Comparison of ENCODE assay signal across 9 cellular contexts in genomic region chr1:10530281-10530740, GRCh38. TPM values are rescaled to one million over a fixed set of nuclear protein-coding genes. Genes with fewer than 3 reads are reported as not detected.
DNase-seq lines count a peak whose midpoint lies in the region; ATAC-seq and TF ChIP-seq lines count a peak whose summit lies in the region.
"Had no signal": no experiment of that assay in that cellular context is flagged by ENCODE, and none has a peak within 500 bp of the region (broad histone marks: within the 10 kb centered on the region; RNA-seq: fewer than 3 reads in every experiment).

No MANE protein-coding gene starts in this region.

- peaks cover 5% of the 10 kb centered on the region for H3K4me1 ChIP-seq in NT2/D1 (ENCODE audit: insufficient read depth, insufficient read length)

- TF ChIP-seq CTCF in fibroblast of pulmonary artery (IDR thresholded peaks at IDR 0.05; ENCODE audit: low read length, missing control alignments), result peak; percentile 80
- TF ChIP-seq CTCF in osteocyte (IDR thresholded peaks at IDR 0.05), result peak; percentile 91

- H3K4me3 ChIP-seq in NT2/D1 (ENCODE audit: insufficient read length, low read depth) (no peak overlapping the region), fibroblast of pulmonary artery (replicated peaks; ENCODE audit: low read depth, low read length) (peak overlapping the region; percentile 9)
- H3K4me3 ChIP-seq: PC-9 had no signal

- no peaks in the 10 kb centered on the region for H3K27me3 Mint-ChIP-seq in osteocyte (ENCODE audit: unreplicated experiment)
- H3K27me3 Mint-ChIP-seq in activated T-helper 17 cell treated with anti-CD3 and anti-CD28 coated beads, Interleukin-2, amount 50 U/mL, for 72 hours, result no peaks in the 10 kb centered on the region

- H3K36me3 ChIP-seq in NT2/D1 (ENCODE audit: insufficient read depth, insufficient read length, low read length), result no peaks in the 10 kb centered on the region

- H3K9me3 Mint-ChIP-seq in osteocyte (ENCODE audit: unreplicated experiment), result no peaks in the 10 kb centered on the region
- H3K9me3 Mint-ChIP-seq in activated T-helper 17 cell treated with anti-CD3 and anti-CD28 coated beads, Interleukin-2, amount 50 U/mL, for 72 hours, result no peaks in the 10 kb centered on the region

- H3K9me3 ChIP-seq in NT2/D1 (ENCODE audit: insufficient read depth, low read length), result no peaks in the 10 kb centered on the region

- peak overlapping the region; percentile 14 for H3K9ac ChIP-seq in NT2/D1 (ENCODE audit: insufficient read length, low read depth)

- H3K4me1 Mint-ChIP-seq in osteocyte (ENCODE audit: unreplicated experiment), result peaks cover 44% of the 10 kb centered on the region
- peaks cover 17% of the 10 kb centered on the region for H3K4me1 Mint-ChIP-seq in activated T-helper 17 cell treated with anti-CD3 and anti-CD28 coated beads, Interleukin-2, amount 50 U/mL, for 72 hours

- peak overlapping the region; percentile 80 for H3K27ac Mint-ChIP-seq in osteocyte (ENCODE audit: unreplicated experiment)
- H3K27ac Mint-ChIP-seq in activated T-helper 17 cell treated with anti-CD3 and anti-CD28 coated beads, Interleukin-2, amount 50 U/mL, for 72 hours, result no peak overlapping the region

- ATAC-seq in GM18517 (IDR thresholded peaks at IDR 0.05; ENCODE audit: unreplicated experiment), result no peak
- ATAC-seq in activated T-helper 17 cell treated with anti-CD3 and anti-CD28 coated beads, Interleukin-2, amount 50 U/mL, for 72 hours (replicated peaks), result no peak

- H3K36me3 Mint-ChIP-seq in osteocyte (ENCODE audit: unreplicated experiment), result no peaks in the 10 kb centered on the region
- no peaks in the 10 kb centered on the region for H3K36me3 Mint-ChIP-seq in activated T-helper 17 cell treated with anti-CD3 and anti-CD28 coated beads, Interleukin-2, amount 50 U/mL, for 72 hours (ENCODE audit: low read depth)

- H3K4me3 Mint-ChIP-seq in osteocyte (ENCODE audit: unreplicated experiment), result peak overlapping the region; percentile 64
- H3K4me3 Mint-ChIP-seq in activated T-helper 17 cell treated with anti-CD3 and anti-CD28 coated beads, Interleukin-2, amount 50 U/mL, for 72 hours, result no peak overlapping the region

- H3K27me3 ChIP-seq in NT2/D1 (ENCODE audit: insufficient read depth, insufficient read length), result no peaks in the 10 kb centered on the region

- DNase-seq in D341Med (ENCODE audit: low spot score) (peak; percentile 74), NT2/D1 (ENCODE audit: low read depth, low spot score) (no peak), fibroblast of pulmonary artery (ENCODE audit: low read depth) (peak; percentile 65), osteocyte (ENCODE audit: extremely low spot score, unreplicated experiment) (peak; percentile 87), ureter (ENCODE audit: low spot score) (no peak)
- no peak for DNase-seq in activated naive CD4-positive, alpha-beta T cell treated with anti-CD3 and anti-CD28 coated beads, Interleukin-2, amount 50 U/mL, for 16 hours

RNA-seq across cellular contexts. Expression of gene PEX14, which starts 55.6 kb away (rescaled TPM):
- 22.2 and 23.8 TPM in 2 replicates for total RNA-seq in osteocyte
- 47.6 TPM for total RNA-seq in ureter
- 10 to 100 TPM; 18.4 to 21.7 TPM for total RNA-seq in activated T-helper 17 cell treated with anti-CD3 and anti-CD28 coated beads, Interleukin-2, amount 50 U/mL, for 72 hours

RNA-seq across cellular contexts. Expression of gene DFFA, which starts 58.0 kb away (rescaled TPM):
- total RNA-seq in osteocyte (39.6 and 39.8 TPM in 2 replicates), ureter (36.1 TPM)
- 10 to 100 TPM; 27.4 to 54.5 TPM for total RNA-seq in activated T-helper 17 cell treated with anti-CD3 and anti-CD28 coated beads, Interleukin-2, amount 50 U/mL, for 72 hours

Comparison
In these comparisons a context has a peak if more than half of its experiments do, and no peak if none do; other contexts are left out.
1. DNase-seq: peak in D341Med (single experiment), fibroblast of pulmonary artery (single experiment) and osteocyte (single experiment); none in NT2/D1 (single experiment), ureter (single experiment) and activated naive CD4-positive, alpha-beta T cell treated with anti-CD3 and anti-CD28 coated beads, Interleukin-2, amount 50 U/mL, for 16 hours (single experiment).